Comparison of ENCODE assay signal across 8 cellular contexts in genomic region chr1:77683836-77684148, GRCh38. TPM values are rescaled to one million over a fixed set of nuclear protein-coding genes. Genes with fewer than 3 reads are reported as not detected.
A peak's percentile ranks its signal among the peaks of the same experiment; 100 is the strongest.
DNase-seq lines count a peak whose midpoint lies in the region; ATAC-seq and TF ChIP-seq lines count a peak whose summit lies in the region.

No MANE protein-coding gene starts in this region.

- H4K91ac ChIP-seq in IMR-90 (ENCODE audit: insufficient read depth, low read depth, low read length) = peak overlapping the region; percentile 92

- peak overlapping the region; percentile 84 for H2BK120ac ChIP-seq in IMR-90 (ENCODE audit: low read depth, low read length)

- peak overlapping the region; percentile 78 for H3K23ac ChIP-seq in IMR-90 (ENCODE audit: low read depth, low read length)

- no peaks in the 10 kb centered on the region for H3K36me3 Mint-ChIP-seq in natural killer cell

- TF ChIP-seq RAD21 in IMR-90 (IDR thresholded peaks at IDR 0.05; ENCODE audit: low read length) = no peak

- peak overlapping the region; percentile 89 for H3K56ac ChIP-seq in IMR-90 (ENCODE audit: extremely low read depth, insufficient read depth, low read length)

- H2BK20ac ChIP-seq in IMR-90 (ENCODE audit: low read depth, low read length) = peak overlapping the region; percentile 11; the same call in 1 of the 2 replicates

- no peak for TF ChIP-seq POLR2A in IMR-90 (IDR thresholded peaks at IDR 0.05; ENCODE audit: low read depth, low read length)

- H2AK5ac ChIP-seq in IMR-90 (ENCODE audit: low read depth, low read length) = peak overlapping the region; percentile 11

- no peaks in the 10 kb centered on the region for H3K9me3 Mint-ChIP-seq in natural killer cell

- peak overlapping the region; percentile 96 for H3K27ac Mint-ChIP-seq in natural killer cell

- H3K27ac ChIP-seq in IMR-90 (ENCODE audit: insufficient read depth, low read length) (peak overlapping the region; percentile 89), cingulate gyrus (ENCODE audit: low read depth, low read length) (peak overlapping the region; percentile 98)

- H3K4ac ChIP-seq in IMR-90 (ENCODE audit: low read depth, low read length) = peak overlapping the region; percentile 90

- H2AFZ ChIP-seq in IMR-90 (replicated peaks; ENCODE audit: low read length, poor library complexity) = peak overlapping the region; percentile 90

- DNase-seq in BE2C (no peak), IMR-90 (no peak), natural killer cell (no peak), RKO (ENCODE audit: low spot score) (no peak), NCI-H146 treated with DMSO at 0.1 percent for 48 hours (lab: John Stamatoyannopoulos, UW; ENCODE audit: unreplicated experiment) (no peak), NCI-H1092 treated with DMSO at 0.1 percent for 48 hours (lab: John Stamatoyannopoulos, UW) (no peak), NCI-H2196 (lab: John Stamatoyannopoulos, UW; ENCODE audit: unreplicated experiment) (no peak)

- no peaks in the 10 kb centered on the region for H3K4me1 ChIP-seq in BE2C
- no peaks in the 10 kb centered on the region; the same call in 1 of the 2 replicates for H3K4me1 ChIP-seq in IMR-90 (ENCODE audit: control insufficient read depth, insufficient read depth, low read length)

- peak overlapping the region; percentile 90 for H2BK5ac ChIP-seq in IMR-90 (ENCODE audit: low read depth, low read length, poor library complexity, severe bottlenecking)

- H3K4me3 ChIP-seq in BE2C (ENCODE audit: low read depth, low read length) (peak overlapping the region; percentile 92), IMR-90 (ENCODE audit: insufficient read depth, low read depth, low read length) (peak overlapping the region; percentile 80)

- H3K36me3 ChIP-seq in BE2C = no peaks in the 10 kb centered on the region
- no peaks in the 10 kb centered on the region; the same call in 1 of the 2 replicates for H3K36me3 ChIP-seq in IMR-90 (ENCODE audit: control insufficient read depth, insufficient read depth, low read length)

- CTCF ChIA-PET in IMR-90 (lab: Yijun Ruan, JAX) = interaction anchor here (0.5 to 1.0 kb wide), 2 partner anchors 26 to 98 kb away, joined by 3 to 4 read pairs; no protein-coding TSS in a partner anchor

- intact Hi-C loops in IMR-90 (cut with micrococcal nuclease) = loop anchor here (1.0 to 5.0 kb wide), 5 partner anchors 144 to 535 kb away; partner anchors contain the start of genes AK5 and PIGK
- intact Hi-C loops in natural killer cell (cut with micrococcal nuclease) = loop anchor here (2.0 to 5.0 kb wide), 2 partner anchors 94 to 465 kb away; partner anchors contain the start of genes MIGA1 and PIGK

- H3K18ac ChIP-seq in IMR-90 (ENCODE audit: low read depth, low read length) = peak overlapping the region; percentile 72

- peaks cover 33 to 34% of the 10 kb centered on the region in 2 donors for H3K4me1 Mint-ChIP-seq in natural killer cell

- peak overlapping the region; percentile 85 for H3K14ac ChIP-seq in IMR-90 (replicated peaks; ENCODE audit: low read depth, low read length)

- WGBS in IMR-90 (ENCODE audit: extremely low coverage in 2 of 2, insufficient read length in 1 of 2), 2 experiments = 0% methylated on average over 7 of the region's 9 CpGs; no CpG with 5 or more reads in 1 of the 2 experiments

- H3K27me3 Mint-ChIP-seq in natural killer cell (ENCODE audit: low read depth in 2 of 2) = no peaks in the 10 kb centered on the region

- ATAC-seq in IMR-90 (ENCODE audit: low read depth) = no peak; the same call in 1 of the 2 replicates
- ATAC-seq in natural killer cell = no peak

- peak overlapping the region; percentile 87 for H4K5ac ChIP-seq in IMR-90 (ENCODE audit: low read depth, low read length)

- H4K8ac ChIP-seq in IMR-90 (ENCODE audit: low read depth in 2 of 2, low read length in 2 of 2) = peak overlapping the region; percentile 87 to 95

- peak overlapping the region; percentile 56 for H2AK9ac ChIP-seq in IMR-90 (replicated peaks; ENCODE audit: low read depth, low read length, poor library complexity)

- in situ Hi-C loops in IMR-90 (cut with MboI; ENCODE audit: low sequenced_read_pairs) = loop anchor here (10.0 kb wide), 1 partner anchor 529 kb away; no protein-coding TSS in a partner anchor

- H3K9me3 ChIP-seq in BE2C (no peaks in the 10 kb centered on the region), IMR-90 (ENCODE audit: control insufficient read depth, insufficient read depth, low read length) (no peaks in the 10 kb centered on the region)

- H2BK15ac ChIP-seq in IMR-90 (ENCODE audit: low read depth, low read length) = peak overlapping the region; percentile 85; the same call in 2 of the 3 replicates

- TF ChIP-seq CTCF in BE2C (IDR thresholded peaks at IDR 0.05; ENCODE audit: low read depth, low read length) = no peak
- no peak for TF ChIP-seq CTCF in IMR-90 (conservative IDR thresholded peaks at IDR 0.05; ENCODE audit: low read depth, low read length)
- TF ChIP-seq CTCF in natural killer cell (IDR thresholded peaks at IDR 0.05) = no peak

- H3K27me3 ChIP-seq in BE2C = no peaks in the 10 kb centered on the region
- no peaks in the 10 kb centered on the region for H3K27me3 ChIP-seq in IMR-90 (ENCODE audit: control insufficient read depth, insufficient read depth, low read length)

- peak overlapping the region; percentile 96 for H3K4me3 Mint-ChIP-seq in natural killer cell

- dilution Hi-C loops in IMR-90 (cut with HindIII; ENCODE audit: low sequenced_read_pairs, unreplicated experiment) = no loop called here

- peaks cover 0 to 10% of the 10 kb centered on the region in 2 experiments; a peak in 2 of 4 replicates for H3K79me1 ChIP-seq in IMR-90 (ENCODE audit: low read depth in 1 of 2, low read length in 2 of 2)

- POLR2A ChIA-PET in IMR-90 (lab: Charles Lee; ENCODE audit: unreplicated experiment) = no interaction called here

- no peaks in the 10 kb centered on the region for H3K9me1 ChIP-seq in IMR-90 (ENCODE audit: insufficient read depth, low read length)

- peak overlapping the region; percentile 90 for H3K9ac ChIP-seq in IMR-90 (ENCODE audit: low read depth, low read length)

- no TSS peak for BruUV-seq in IMR-90 (replicated peaks; lab: Mats Ljungman, UMichigan)

- peaks cover 11% of the 10 kb centered on the region; the same call in 1 of the 2 replicates for H4K20me1 ChIP-seq in IMR-90 (ENCODE audit: insufficient read depth, low read length)

- peak overlapping the region; percentile 88 for H3K4me2 ChIP-seq in IMR-90 (ENCODE audit: low read depth, low read length)

TF ChIP-seq in IMR-90, 13 proteins besides CTCF, POLR2A, EP300 and RAD21:
- TF ChIP-seq RFX5 (IDR thresholded peaks at IDR 0.05; ENCODE audit: low read depth, low read length) = no peak
- no peak for TF ChIP-seq MAFK (IDR thresholded peaks at IDR 0.05; ENCODE audit: low read depth, low read length)
- no peak for TF ChIP-seq MXI1 (IDR thresholded peaks at IDR 0.05; ENCODE audit: borderline replicate concordance, low read depth, low read length)
- no peak for TF ChIP-seq ELK1 (IDR thresholded peaks at IDR 0.05; ENCODE audit: borderline replicate concordance, low read depth, low read length)
- TF ChIP-seq NFE2L2 (IDR thresholded peaks at IDR 0.05; ENCODE audit: low read depth, low read length) = no peak
- no peak for TF ChIP-seq BHLHE40 (IDR thresholded peaks at IDR 0.05; ENCODE audit: low read depth, low read length)
- TF ChIP-seq, protein P1, sequence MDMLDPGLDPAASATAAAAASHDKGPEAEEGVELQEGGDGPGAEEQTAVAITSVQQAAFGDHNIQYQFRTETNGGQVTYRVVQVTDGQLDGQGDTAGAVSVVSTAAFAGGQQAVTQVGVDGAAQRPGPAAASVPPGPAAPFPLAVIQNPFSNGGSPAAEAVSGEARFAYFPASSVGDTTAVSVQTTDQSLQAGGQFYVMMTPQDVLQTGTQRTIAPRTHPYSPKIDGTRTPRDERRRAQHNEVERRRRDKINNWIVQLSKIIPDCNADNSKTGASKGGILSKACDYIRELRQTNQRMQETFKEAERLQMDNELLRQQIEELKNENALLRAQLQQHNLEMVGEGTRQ (IDR thresholded peaks at IDR 0.05; ENCODE audit: low read depth, low read length) = no peak
- TF ChIP-seq RCOR1 (IDR thresholded peaks at IDR 0.05; ENCODE audit: insufficient replicate concordance, low read length) = no peak
- no peak for TF ChIP-seq MAZ (IDR thresholded peaks at IDR 0.05; ENCODE audit: borderline replicate concordance, low read depth, low read length)
- TF ChIP-seq FOS (IDR thresholded peaks at IDR 0.05; ENCODE audit: low read depth, low read length) = no peak
- no peak for TF ChIP-seq CHD1 (IDR thresholded peaks at IDR 0.05; ENCODE audit: low read depth, low read length)
- no peak for TF ChIP-seq SMC3 (IDR thresholded peaks at IDR 0.05; ENCODE audit: low read depth, low read length)
- TF ChIP-seq CEBPB (IDR thresholded peaks at IDR 0.05; ENCODE audit: low read depth, low read length) = no peak

RNA-seq across cellular contexts. Expression of gene ZZZ3, which starts 1.3 kb away (rescaled TPM):
- polyA plus RNA-seq in BE2C (2012; ENCODE audit: insufficient read depth, insufficient read length, low read depth) = 15.6 TPM
- total RNA-seq in IMR-90 (2012; rRNA removed) = 66.3 and 84.7 TPM in 2 replicates
- 10.9 and 14.2 TPM in 2 replicates for polyA plus RNA-seq in IMR-90 (2012; rRNA removed)
- polyA plus RNA-seq in IMR-90 (2012; cell fraction: cytosol; rRNA removed) = 2.8 and 3.0 TPM in 2 replicates
- 2.8 and 23.2 TPM in 2 replicates for polyA plus RNA-seq in IMR-90 (2012; cell fraction: nucleus; rRNA removed; ENCODE audit: low replicate concordance)
- total RNA-seq in natural killer cell = 10 to 100 TPM; 31.9 to 43.6 (median 38.9) TPM
